In the genomic region with DNA sequence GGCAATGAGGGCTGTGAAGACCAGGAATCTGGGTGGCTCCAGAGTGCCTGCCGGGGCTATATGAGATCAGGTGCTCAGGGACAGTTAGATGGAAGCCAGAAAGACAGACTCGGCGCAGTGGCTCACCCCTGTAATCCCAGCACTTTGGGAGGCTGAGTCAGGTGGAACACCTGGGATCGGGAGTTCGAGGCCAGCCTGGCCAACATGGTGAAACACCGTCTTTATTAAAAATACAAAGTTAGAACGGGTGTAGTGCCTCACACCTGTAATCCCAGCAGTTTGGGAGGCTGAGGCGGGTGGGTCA, we compare ENCODE assay signal across 16 cellular contexts. TPM values are rescaled to one million over a fixed set of nuclear protein-coding genes. Genes with fewer than 3 reads are reported as not detected.
A peak's percentile ranks its signal among the peaks of the same experiment; 100 is the strongest.
DNase-seq lines count a peak whose midpoint lies in the region; ATAC-seq and TF ChIP-seq lines count a peak whose summit lies in the region.
"Had no signal": no experiment of that assay in that cellular context is flagged by ENCODE, and none has a peak within 500 bp of the region (broad histone marks: within the 10 kb centered on the region; RNA-seq: fewer than 3 reads in every experiment).

No MANE protein-coding gene starts in this region.

- H3K4me1 Mint-ChIP-seq in naive thymus-derived CD8-positive, alpha-beta T cell = peaks cover 3 to 15% (median 10%) of the 10 kb centered on the region in 4 donors

- DNase-seq in RWPE1 (ENCODE audit: low spot score) = no peak
- no peak for DNase-seq in breast epithelium (ENCODE audit: low spot score in 2 of 2)
- no peak for DNase-seq in naive thymus-derived CD8-positive, alpha-beta T cell
- DNase-seq in tibial artery = no peak
- no peak for DNase-seq in T-helper 1 cell
- no peak for DNase-seq in head of caudate nucleus
- no peak for DNase-seq in medulla oblongata (ENCODE audit: extremely low spot score)
- DNase-seq: activated CD4-positive, alpha-beta T cell treated with anti-CD3 and anti-CD28 coated beads for 36 hours; activated T-cell treated with anti-CD3 and anti-CD28 coated beads, Interleukin-2, amount 50 U/mL, for 24 hours; DMS79; MV-4-11; NCI-H82; stimulated activated naive CD8-positive, alpha-beta T cell treated with anti-CD3 and anti-CD28 coated beads, Interleukin-15, Interleukin-2, amounts not matched to agents 100 U/mL and 50 U/mL, for 24 hours had no signal

- intact Hi-C loops in breast epithelium (cut with DNase I; ENCODE audit: low total_unique reads) (no loop called here), tibial artery (cut with DNase I; ENCODE audit: low total_unique reads) (no loop called here), head of caudate nucleus (cut with DNase I) (no loop called here)

- no peak overlapping the region for H3K4me3 ChIP-seq in breast epithelium
- H3K4me3 ChIP-seq in tibial artery = peak overlapping the region in 1 of 2 donors; percentile 1

- H3K27ac Mint-ChIP-seq in naive thymus-derived CD8-positive, alpha-beta T cell = peak overlapping the region in 6 of 10 donors; percentile 33 to 79 (median 62)
- H3K27ac Mint-ChIP-seq: activated CD4-positive, alpha-beta T cell treated with anti-CD3 and anti-CD28 coated beads for 36 hours had no signal

- CTCF ChIA-PET in RWPE1 (lab: Yijun Ruan, JAX) = interaction anchor here (0.7 kb wide), 1 partner anchor 79 kb away, joined by 3 read pairs; no protein-coding TSS in a partner anchor

- no peaks in the 10 kb centered on the region for H3K36me3 ChIP-seq in breast epithelium
- H3K36me3 ChIP-seq in tibial artery = peaks cover 0 to 3% (median 0%) of the 10 kb centered on the region in 3 donors

- peaks cover 0 to 67% (median 18%) of the 10 kb centered on the region in 3 donors for H3K36me3 Mint-ChIP-seq in naive thymus-derived CD8-positive, alpha-beta T cell

- no peaks in the 10 kb centered on the region for H3K9me3 Mint-ChIP-seq in naive thymus-derived CD8-positive, alpha-beta T cell
- H3K9me3 Mint-ChIP-seq: activated T-cell treated with anti-CD3 and anti-CD28 coated beads, Interleukin-2, amount 50 U/mL, for 24 hours; nephron had no signal

- TF ChIP-seq CTCF in RWPE1 (conservative IDR thresholded peaks at IDR 0.05; ENCODE audit: low read depth) (no peak), breast epithelium (IDR thresholded peaks at IDR 0.05) (no peak), tibial artery (IDR thresholded peaks at IDR 0.05) (no peak)

- TF ChIP-seq POLR2A in breast epithelium (IDR thresholded peaks at IDR 0.05) = no peak

- POLR2A ChIA-PET in RWPE1 (lab: Yijun Ruan, JAX; ENCODE audit: low non-redundant PET) = no interaction called here
- POLR2A ChIA-PET in naive thymus-derived CD8-positive, alpha-beta T cell (lab: Charles Lee) = no interaction called here

- no peaks in the 10 kb centered on the region for H3K4me1 ChIP-seq in breast epithelium
- peaks cover 0 to 19% (median 16%) of the 10 kb centered on the region in 4 donors for H3K4me1 ChIP-seq in tibial artery

- ATAC-seq in naive thymus-derived CD8-positive, alpha-beta T cell = no peak
- ATAC-seq: left lobe of liver; stimulated activated naive CD8-positive, alpha-beta T cell treated with anti-CD3 and anti-CD28 coated beads, Interleukin-15, Interleukin-2, amounts not matched to agents 100 U/mL and 50 U/mL, for 24 hours had no signal

- H3K9me3 ChIP-seq in breast epithelium (no peaks in the 10 kb centered on the region), tibial artery (no peaks in the 10 kb centered on the region)

- H3K27me3 Mint-ChIP-seq in naive thymus-derived CD8-positive, alpha-beta T cell = no peaks in the 10 kb centered on the region
- H3K27me3 Mint-ChIP-seq: activated CD4-positive, alpha-beta T cell treated with anti-CD3 and anti-CD28 coated beads for 36 hours; activated T-cell treated with anti-CD3 and anti-CD28 coated beads, Interleukin-2, amount 50 U/mL, for 24 hours had no signal

- H3K27me3 ChIP-seq in breast epithelium (no peaks in the 10 kb centered on the region), tibial artery (no peaks in the 10 kb centered on the region)

- no peak overlapping the region for H3K4me3 Mint-ChIP-seq in naive thymus-derived CD8-positive, alpha-beta T cell
- H3K4me3 Mint-ChIP-seq: activated CD4-positive, alpha-beta T cell treated with anti-CD3 and anti-CD28 coated beads for 36 hours; activated T-cell treated with anti-CD3 and anti-CD28 coated beads, Interleukin-2, amount 50 U/mL, for 24 hours; nephron had no signal

- peak overlapping the region; percentile 87 for H3K27ac ChIP-seq in RWPE1
- H3K27ac ChIP-seq in breast epithelium = peak overlapping the region; percentile 68 to 80
- H3K27ac ChIP-seq in tibial artery = peak overlapping the region; percentile 68 to 69
- H3K27ac ChIP-seq: C4-2B had no signal

RNA-seq across cellular contexts. Expression of gene BCAS4, which starts 43.4 kb away (rescaled TPM):
- total RNA-seq in breast epithelium = 10 to 100 TPM in 2 of 3 donors, 1 to 10 TPM in 1; 6.6 to 22.2 (median 10.5) TPM
- 10 to 100 TPM; 77.4 to 89.9 TPM for total RNA-seq in naive thymus-derived CD8-positive, alpha-beta T cell
- polyA plus RNA-seq in naive thymus-derived CD8-positive, alpha-beta T cell = 10 to 100 TPM; 33.5 to 51.5 (median 39.9) TPM
